1 cellular context compared by ENCODE assay signal in genomic region chr1:28248273-28249012, GRCh38.
TF ChIP-seq lines count a peak whose summit lies in the region.

No MANE protein-coding gene starts in this region.

TF ChIP-seq in K562, 482 proteins besides CTCF, POLR2A, EP300 and RAD21 (continued from another document and continues in another):
- no peak for TF ChIP-seq ZNF518B (CRISPR knock-in tag; IDR thresholded peaks at IDR 0.05)
- no peak for TF ChIP-seq ZNF318 (IDR thresholded peaks at IDR 0.05; ENCODE audit: borderline replicate concordance in 1 of 2, low read depth in 1 of 2)
- no peak for TF ChIP-seq SETDB1 (IDR thresholded peaks at IDR 0.05; ENCODE audit: low read length)
- TF ChIP-seq IRF2 (CRISPR knock-in tag; IDR thresholded peaks at IDR 0.05), result no peak
- no peak for TF ChIP-seq CHAMP1 (IDR thresholded peaks at IDR 0.05)
- no peak for TF ChIP-seq ZC3H8 (IDR thresholded peaks at IDR 0.05)
- peak; percentile 64; the same call in 1 of the 2 replicates for TF ChIP-seq MTA3 (IDR thresholded peaks at IDR 0.05; ENCODE audit: borderline replicate concordance)
- no peak for TF ChIP-seq BDP1 (IDR thresholded peaks at IDR 0.05; ENCODE audit: insufficient read depth, insufficient read length)
- TF ChIP-seq CTBP1 (IDR thresholded peaks at IDR 0.05; ENCODE audit: borderline replicate concordance), result no peak; the same call in 1 of the 2 replicates
- TF ChIP-seq ZHX1 (conservative IDR thresholded peaks at IDR 0.05; ENCODE audit: low read length), result no peak
- no peak for TF ChIP-seq ZNF551 (CRISPR knock-in tag; IDR thresholded peaks at IDR 0.05)
- peak; percentile 61 for TF ChIP-seq TAF1 (IDR thresholded peaks at IDR 0.05; ENCODE audit: control insufficient read depth, extremely low read depth, insufficient read depth, low read length, severe bottlenecking)
- TF ChIP-seq NCOA6 (IDR thresholded peaks at IDR 0.05), result no peak
- TF ChIP-seq ZNF263 (CRISPR knock-in tag; IDR thresholded peaks at IDR 0.05; ENCODE audit: borderline replicate concordance), result no peak
- TF ChIP-seq EGR1 (conservative IDR thresholded peaks at IDR 0.05), result no peak
- TF ChIP-seq NFIC (IDR thresholded peaks at IDR 0.05), result no peak
- TF ChIP-seq ZNF253 (CRISPR knock-in tag; conservative IDR thresholded peaks at IDR 0.05), result no peak
- TF ChIP-seq SRF (CRISPR knock-in tag; IDR thresholded peaks at IDR 0.05), result no peak
- no peak for TF ChIP-seq TOE1 (IDR thresholded peaks at IDR 0.05; ENCODE audit: borderline replicate concordance)
- TF ChIP-seq TOE1 (CRISPR knock-in tag; IDR thresholded peaks at IDR 0.05; ENCODE audit: borderline replicate concordance, low read depth), result no peak
- no peak for TF ChIP-seq ZNF354B (CRISPR knock-in tag; IDR thresholded peaks at IDR 0.05)
- TF ChIP-seq NFYB (IDR thresholded peaks at IDR 0.05; ENCODE audit: extremely low read depth, insufficient read length), result no peak
- no peak for TF ChIP-seq ATF1 (CRISPR knock-in tag; IDR thresholded peaks at IDR 0.05)
- 0 out of 2 replicates have a peak, but pooled peaks have one; percentile 29 for TF ChIP-seq ATF1 (tag; IDR thresholded peaks at IDR 0.05)
- TF ChIP-seq KAT7 (CRISPR knock-in tag; IDR thresholded peaks at IDR 0.05; ENCODE audit: borderline replicate concordance), result no peak
- no peak for TF ChIP-seq ETV5 (CRISPR knock-in tag; IDR thresholded peaks at IDR 0.05; ENCODE audit: low read depth)
- no peak for TF ChIP-seq TRIM24 (IDR thresholded peaks at IDR 0.05)
- TF ChIP-seq ILF3 (IDR thresholded peaks at IDR 0.05; ENCODE audit: borderline replicate concordance), result no peak
- TF ChIP-seq TCF15 (CRISPR knock-in tag; IDR thresholded peaks at IDR 0.05), result 0 out of 2 replicates have a peak, but pooled peaks have one; percentile 58
- peak; percentile 75; the same call in 1 of the 2 replicates for TF ChIP-seq ZNF766 (CRISPR knock-in tag; conservative IDR thresholded peaks at IDR 0.05)
- TF ChIP-seq TEAD2 (tag; IDR thresholded peaks at IDR 0.05), result no peak
- TF ChIP-seq POLR2AphosphoS5 (IDR thresholded peaks at IDR 0.05; ENCODE audit: control insufficient read depth, insufficient read depth, low read depth, low read length), result no peak
- no peak for TF ChIP-seq ID3 (CRISPR knock-in tag; IDR thresholded peaks at IDR 0.05)
- TF ChIP-seq ID3 (tag; IDR thresholded peaks at IDR 0.05), result 0 out of 2 replicates have a peak, but pooled peaks have one; percentile 17
